8 cellular contexts compared by ENCODE assay signal in the genomic region with DNA sequence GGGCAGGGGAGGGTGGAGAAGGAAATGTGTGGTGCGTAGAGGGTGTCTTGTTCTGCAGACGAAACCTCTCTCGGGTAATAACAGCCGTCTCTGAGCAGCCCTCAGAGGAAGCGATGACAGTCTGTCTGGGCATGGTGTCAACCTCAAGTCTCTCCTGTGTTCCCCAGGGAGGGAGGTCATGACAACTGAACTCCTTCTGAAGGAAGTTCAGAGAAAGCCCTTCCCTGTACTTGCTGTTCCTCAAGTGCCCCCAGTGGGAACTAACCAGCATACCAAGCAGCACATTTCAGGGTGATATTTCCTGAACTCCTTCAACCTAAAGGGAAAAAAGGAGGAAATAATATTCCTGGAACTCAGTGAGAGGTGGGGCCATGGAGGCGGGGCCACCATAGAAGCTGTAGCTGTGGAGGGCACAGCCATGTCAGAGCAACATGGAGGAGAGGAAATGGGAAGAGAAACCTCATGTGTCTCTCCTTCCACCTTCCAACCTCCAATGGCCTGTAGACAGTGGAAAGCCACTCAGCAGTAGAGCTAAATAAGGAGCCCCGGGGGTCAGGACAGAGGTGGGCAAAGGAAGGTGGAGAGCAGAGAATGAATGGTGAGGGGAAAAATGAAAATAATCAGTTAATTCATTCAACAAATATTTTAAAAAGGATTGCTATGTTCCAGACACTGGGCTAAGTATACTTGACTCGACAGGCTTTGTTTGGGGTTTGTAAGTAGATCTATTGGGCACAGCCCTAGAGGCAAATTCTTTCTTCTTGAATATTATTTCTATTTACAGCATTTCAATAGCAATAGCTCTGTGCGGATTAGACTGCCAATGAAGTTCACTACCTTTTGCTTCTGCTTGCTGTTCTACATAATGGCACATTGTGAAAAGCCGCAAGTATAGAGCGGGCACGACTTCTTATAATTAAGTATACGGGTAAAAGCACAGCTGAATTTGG.
DNase-seq lines count a peak whose midpoint lies in the region; ATAC-seq and TF ChIP-seq lines count a peak whose summit lies in the region.

No MANE protein-coding gene starts in this region.

- WGBS in stomach, 5 donors = 65 to 84% (median 81%) methylated on average over 13 of the region's 13 CpGs

- H3K4me3 ChIP-seq in stomach = no peak overlapping the region

- H3K27ac Mint-ChIP-seq in activated naive CD4-positive, alpha-beta T cell treated with anti-CD3 and anti-CD28 coated beads for 36 hours = peak overlapping the region; percentile 2
- H3K27ac Mint-ChIP-seq in naive B cell = peak overlapping the region; percentile 71 to 95 (median 84)
- H3K27ac Mint-ChIP-seq in mesothelial cell of epicardium = no peak overlapping the region

- peaks cover 71% of the 10 kb centered on the region for H3K4me1 Mint-ChIP-seq in activated naive CD4-positive, alpha-beta T cell treated with anti-CD3 and anti-CD28 coated beads for 36 hours (ENCODE audit: low read depth)
- peaks cover 10 to 14% (median 12%) of the 10 kb centered on the region in 3 donors for H3K4me1 Mint-ChIP-seq in naive B cell
- peaks cover 24% of the 10 kb centered on the region for H3K4me1 Mint-ChIP-seq in mesothelial cell of epicardium

- no peaks in the 10 kb centered on the region for H3K27me3 Mint-ChIP-seq in activated naive CD4-positive, alpha-beta T cell treated with anti-CD3 and anti-CD28 coated beads for 36 hours (ENCODE audit: low read depth)
- H3K27me3 Mint-ChIP-seq in naive B cell (peaks cover 0 to 5% (median 2%) of the 10 kb centered on the region in 3 donors), mesothelial cell of epicardium (ENCODE audit: low read depth) (no peaks in the 10 kb centered on the region)

- peak overlapping the region in 4 of 5 donors; percentile 36 to 53 (median 44) for H3K27ac ChIP-seq in stomach

- DNase-seq in NOMO-1 treated with dmso at 0.1 percent for 144 hours (lab: John Stamatoyannopoulos, UW; ENCODE audit: unreplicated experiment) (peak; percentile 51), naive B cell (peak; percentile 66), stomach (peak; percentile 44), mesothelial cell of epicardium (ENCODE audit: low spot score in 2 of 2, unreplicated experiment in 2 of 2) (no peak), iPS-NIHi7 (ENCODE audit: extremely low spot score) (no peak)
- peak; percentile 68 for DNase-seq in activated naive CD4-positive, alpha-beta T cell treated with anti-CD3 and anti-CD28 coated beads for 36 hours

- H3K9me3 ChIP-seq in stomach = no peaks in the 10 kb centered on the region

- ATAC-seq in GM18517 (IDR thresholded peaks at IDR 0.05; ENCODE audit: unreplicated experiment) (peak; percentile 96), HG02798 (IDR thresholded peaks at IDR 0.05; ENCODE audit: poor library complexity, unreplicated experiment) (peak; percentile 93), naive B cell (ENCODE audit: low read depth in 2 of 2) (peak; percentile 98)

- no peak for TF ChIP-seq POLR2A in stomach (IDR thresholded peaks at IDR 0.05)

- intact Hi-C loops in activated naive CD4-positive, alpha-beta T cell treated with anti-CD3 and anti-CD28 coated beads for 36 hours (cut with micrococcal nuclease) = loop anchor here (2.0 to 10.0 kb wide), 5 partner anchors 20 to 1060 kb away; no protein-coding TSS in a partner anchor
- intact Hi-C loops in stomach (cut with DNase I; ENCODE audit: low total_unique reads) = no loop called here

- CTCF ChIA-PET in activated naive CD4-positive, alpha-beta T cell treated with anti-CD3 and anti-CD28 coated beads for 36 hours (lab: Charles Lee) = interaction anchor here (0.7 to 1.0 kb wide), 2 partner anchors 60 to 76 kb away, joined by 3 read pairs; no protein-coding TSS in a partner anchor

- no peak for TF ChIP-seq CTCF in stomach (IDR thresholded peaks at IDR 0.05)
- TF ChIP-seq CTCF in mesothelial cell of epicardium (IDR thresholded peaks at IDR 0.05; ENCODE audit: unreplicated experiment) = no peak

- H3K4me3 Mint-ChIP-seq in activated naive CD4-positive, alpha-beta T cell treated with anti-CD3 and anti-CD28 coated beads for 36 hours = no peak overlapping the region
- H3K4me3 Mint-ChIP-seq in naive B cell (peak overlapping the region in 5 of 8 donors; percentile 8 to 81 (median 26)), mesothelial cell of epicardium (no peak overlapping the region)

- no peaks in the 10 kb centered on the region for H3K27me3 ChIP-seq in stomach

- no peak for TF ChIP-seq EP300 in stomach (IDR thresholded peaks at IDR 0.05)

- H3K36me3 Mint-ChIP-seq in activated naive CD4-positive, alpha-beta T cell treated with anti-CD3 and anti-CD28 coated beads for 36 hours (ENCODE audit: low read depth) = no peaks in the 10 kb centered on the region
- H3K36me3 Mint-ChIP-seq in naive B cell = peaks cover 6 to 9% of the 10 kb centered on the region in 2 donors
- H3K36me3 Mint-ChIP-seq in mesothelial cell of epicardium = no peaks in the 10 kb centered on the region

- H3K4me1 ChIP-seq in stomach = peaks cover 0 to 6% (median 3%) of the 10 kb centered on the region in 4 donors

- H3K9me3 Mint-ChIP-seq in activated naive CD4-positive, alpha-beta T cell treated with anti-CD3 and anti-CD28 coated beads for 36 hours = no peaks in the 10 kb centered on the region
- H3K9me3 Mint-ChIP-seq in naive B cell (peaks cover 0 to 8% (median 0%) of the 10 kb centered on the region in 7 donors), mesothelial cell of epicardium (no peaks in the 10 kb centered on the region)

- H3K36me3 ChIP-seq in stomach = no peaks in the 10 kb centered on the region

Comparison
In these comparisons a context has a peak if more than half of its experiments do, and no peak if none do; other contexts are left out.
1. DNase-seq: peak in NOMO-1 treated with dmso at 0.1 percent for 144 hours (single experiment), activated naive CD4-positive, alpha-beta T cell treated with anti-CD3 and anti-CD28 coated beads for 36 hours (single experiment), naive B cell (single experiment) and stomach (single experiment); none in mesothelial cell of epicardium (0 of 2) and iPS-NIHi7 (single experiment).
2. H3K4me3 Mint-ChIP-seq: peak in naive B cell (5 of 8); none in activated naive CD4-positive, alpha-beta T cell treated with anti-CD3 and anti-CD28 coated beads for 36 hours (single experiment) and mesothelial cell of epicardium (single experiment).
3. Peak in every context shown above with its lines, with median percentiles within 50 percentile points of each other: ATAC-seq.